Comparison of ENCODE assay signal across 11 cellular contexts in genomic region chr16:1183235-1183907, GRCh38. TPM values are rescaled to one million over a fixed set of nuclear protein-coding genes. Genes with fewer than 3 reads are reported as not detected.
DNase-seq lines count a peak whose midpoint lies in the region; ATAC-seq and TF ChIP-seq lines count a peak whose summit lies in the region.
"Had no signal": no experiment of that assay in that cellular context is flagged by ENCODE, and none has a peak within 500 bp of the region (broad histone marks: within the 10 kb centered on the region; RNA-seq: fewer than 3 reads in every experiment).

No MANE protein-coding gene starts in this region.

- peaks cover 19% of the 10 kb centered on the region for H3K4me1 Mint-ChIP-seq in nephron progenitor cell

- no peak overlapping the region for H3K27ac Mint-ChIP-seq in nephron progenitor cell

- TF ChIP-seq POLR2A in lower leg skin (IDR thresholded peaks at IDR 0.05), result no peak

- DNase-seq in AG20443 (ENCODE audit: low spot score) (peak; percentile 35), NCI-H2171 treated with DMSO at 0.1 percent for 48 hours (lab: John Stamatoyannopoulos, UW) (peak; percentile 85), dermis blood vessel endothelial cell (peak; percentile 30), nephron progenitor cell (peak; percentile 72), lower leg skin (ENCODE audit: low spot score in 2 of 2) (no peak), NCI-H1930 (lab: John Stamatoyannopoulos, UW) (no peak)
- no peak for DNase-seq in stimulated activated CD4-positive, alpha-beta T cell treated with anti-CD3 and anti-CD28 coated beads, Interleukin-4, amount 100 ng/mL, for 24 hours
- DNase-seq: central memory CD4-positive, alpha-beta T cell; occipital lobe; T-helper 1 cell had no signal

- no peaks in the 10 kb centered on the region for H3K36me3 Mint-ChIP-seq in nephron progenitor cell (ENCODE audit: low read depth)

- H3K9me3 Mint-ChIP-seq in nephron progenitor cell, result no peaks in the 10 kb centered on the region

- intact Hi-C loops in lower leg skin (cut with DNase I; ENCODE audit: low total_unique reads), result loop anchor here (10.0 kb wide), 1 partner anchor 349 kb away; no protein-coding TSS in a partner anchor

- H3K27me3 Mint-ChIP-seq in nephron progenitor cell (ENCODE audit: low read depth, poor library complexity), result no peaks in the 10 kb centered on the region

- H3K4me3 ChIP-seq in lower leg skin (ENCODE audit: low read depth, poor library complexity, severe bottlenecking), result no peak overlapping the region

- no peak for ATAC-seq in GM21529 (IDR thresholded peaks at IDR 0.05; ENCODE audit: unreplicated experiment)

- TF ChIP-seq CTCF in nephron progenitor cell (IDR thresholded peaks at IDR 0.05) (no peak), lower leg skin (IDR thresholded peaks at IDR 0.05) (no peak)

- WGBS in lower leg skin, 2 donors, result 38 to 42% methylated on average over 18 to 37 of the region's 37 CpGs

- no peak overlapping the region for H3K4me3 Mint-ChIP-seq in nephron progenitor cell

RNA-seq across cellular contexts. Expression of gene CACNA1H, which starts 30.5 kb away (rescaled TPM):
- 0.05 and 0.17 TPM in 2 replicates for total RNA-seq in dermis blood vessel endothelial cell
- total RNA-seq in lower leg skin, result 100 to 1,000 TPM in 2 of 4 donors, 10 to 100 TPM in 2; 29.3 to 151 (median 72.1) TPM

RNA-seq across cellular contexts. Expression of gene TPSG1, which starts 41.7 kb away (rescaled TPM):
- total RNA-seq in dermis blood vessel endothelial cell (not detected in 2 replicates), lower leg skin (1 to 10 TPM in 2 of 4 donors, under 1 TPM in 1, not detected in 1; 0.32 to 1.5 (median 1.1) TPM)
- total RNA-seq: occipital lobe had no signal

RNA-seq across cellular contexts. Expression of gene TPSB2, which starts 46.6 kb away (rescaled TPM):
- total RNA-seq in dermis blood vessel endothelial cell (not detected in 2 replicates), lower leg skin (100 to 1,000 TPM in 1 of 4 donors, 10 to 100 TPM in 3; 10.5 to 158 (median 40.1) TPM)
- total RNA-seq: occipital lobe had no signal

RNA-seq across cellular contexts. Expression of gene TPSAB1, which starts 57.1 kb away (rescaled TPM):
- total RNA-seq in dermis blood vessel endothelial cell, result not detected in 2 replicates
- 10 to 100 TPM; 16.4 to 93.5 (median 29.8) TPM for total RNA-seq in lower leg skin
- total RNA-seq: occipital lobe had no signal

Comparison
In these comparisons a context has a peak if more than half of its experiments do, and no peak if none do; other contexts are left out.
1. DNase-seq: peak in AG20443 (single experiment), NCI-H2171 treated with DMSO at 0.1 percent for 48 hours (single experiment), dermis blood vessel endothelial cell (single experiment) and nephron progenitor cell (single experiment); none in lower leg skin (0 of 2), NCI-H1930 (0 of 2) and stimulated activated CD4-positive, alpha-beta T cell treated with anti-CD3 and anti-CD28 coated beads, Interleukin-4, amount 100 ng/mL, for 24 hours (single experiment).
2. RNA of gene CACNA1H, which starts 30.5 kb away (total RNA-seq): 29.3 to 151 TPM in lower leg skin; 0.05 to 0.17 TPM in dermis blood vessel endothelial cell; every median in the first group is over 10 times any median in the second.
3. RNA of gene TPSB2, which starts 46.6 kb away (total RNA-seq): 10.5 to 158 TPM in lower leg skin; not detected in dermis blood vessel endothelial cell; every median in the first group is over 10 times any median in the second.